Comparison of ENCODE assay signal across 8 cellular contexts in the genomic region with DNA sequence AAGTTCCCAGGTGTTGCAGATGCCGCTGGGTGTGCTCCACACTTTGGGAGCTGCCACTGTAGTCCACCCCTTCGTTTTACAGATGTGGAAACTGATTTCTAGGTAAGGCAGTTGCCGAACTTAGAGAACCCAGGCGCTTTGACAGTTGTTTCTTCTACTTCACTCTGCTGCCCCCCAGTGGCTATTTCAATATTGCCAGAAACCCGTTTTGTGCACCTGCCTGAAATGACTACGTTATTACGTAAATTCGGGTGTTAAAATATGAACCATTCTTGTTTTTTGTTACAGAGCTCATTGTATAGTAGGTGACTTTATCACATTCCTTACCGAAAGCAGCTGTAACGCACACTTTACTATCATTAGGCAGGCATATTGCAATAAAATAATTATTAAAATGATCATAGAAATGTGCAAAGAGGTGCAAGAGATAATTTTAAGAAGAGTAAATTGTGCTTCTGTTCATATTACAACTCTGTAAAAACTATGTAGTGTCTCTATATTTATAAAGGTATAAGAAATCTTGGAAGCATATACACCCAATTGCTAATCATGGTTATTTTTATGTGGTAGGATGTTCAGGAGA. TPM values are rescaled to one million over a fixed set of nuclear protein-coding genes. Genes with fewer than 3 reads are reported as not detected.
DNase-seq lines count a peak whose midpoint lies in the region; ATAC-seq and TF ChIP-seq lines count a peak whose summit lies in the region.

No MANE protein-coding gene starts in this region.

- DNase-seq in AG04449 (ENCODE audit: low read depth, low spot score) (peak; percentile 7), GM20000 (ENCODE audit: low spot score) (peak; percentile 76), NCI-H460 (ENCODE audit: extremely low read depth, low read depth) (peak; percentile 74), cerebellum (ENCODE audit: low spot score) (peak; percentile 71)
- DNase-seq in activated CD4-positive, alpha-beta T cell treated with anti-CD3 and anti-CD28 coated beads for 36 hours: peak; percentile 92
- DNase-seq in stimulated activated CD4-positive, alpha-beta T cell treated with anti-CD3 and anti-CD28 coated beads, TNF-alpha, amount 100 ng/mL, for 24 hours (ENCODE audit: low read depth in 3 of 3): peak; percentile 65 to 78 (median 78)

- H3K36me3 ChIP-seq in liver (ENCODE audit: control insufficient read depth in 4 of 4, insufficient read depth in 3 of 4, low read depth in 1 of 4, low read length in 3 of 4): no peaks in the 10 kb centered on the region

- intact Hi-C loops in activated CD4-positive, alpha-beta T cell treated with anti-CD3 and anti-CD28 coated beads for 36 hours (cut with DNase I, micrococcal nuclease): loop anchor here (1.0 to 5.0 kb wide), 3 partner anchors 51 to 1239 kb away; no protein-coding TSS in a partner anchor

- H3K27ac Mint-ChIP-seq in activated CD4-positive, alpha-beta T cell treated with anti-CD3 and anti-CD28 coated beads for 36 hours: no peak overlapping the region

- no peaks in the 10 kb centered on the region for H3K9me3 ChIP-seq in liver (ENCODE audit: control insufficient read depth in 4 of 4, low read length in 3 of 4)

- TF ChIP-seq POLR2A in GM18505 (IDR thresholded peaks at IDR 0.05; ENCODE audit: borderline replicate concordance, extremely low read depth, insufficient read depth, insufficient read length): no peak

- no peaks in the 10 kb centered on the region for H3K4me1 Mint-ChIP-seq in activated CD4-positive, alpha-beta T cell treated with anti-CD3 and anti-CD28 coated beads for 36 hours

- peak; percentile 66 for ATAC-seq in activated CD4-positive, alpha-beta T cell treated with anti-CD3 and anti-CD28 coated beads for 36 hours
- ATAC-seq in GM18505 (IDR thresholded peaks at IDR 0.05; ENCODE audit: unreplicated experiment): no peak

- H3K9ac ChIP-seq in liver (ENCODE audit: low read depth in 1 of 2, low read length in 2 of 2): no peak overlapping the region

- H3K4me3 ChIP-seq in AG04449 (ENCODE audit: low read depth, low read length) (no peak overlapping the region), liver (ENCODE audit: low read depth in 1 of 3, low read length in 3 of 3) (no peak overlapping the region)

- H3K4me1 ChIP-seq in liver (ENCODE audit: control insufficient read depth in 4 of 4, insufficient read depth in 4 of 4, low read length in 3 of 4): peaks cover 0 to 6% (median 0%) of the 10 kb centered on the region in 4 donors

- no peaks in the 10 kb centered on the region for H3K36me3 Mint-ChIP-seq in activated CD4-positive, alpha-beta T cell treated with anti-CD3 and anti-CD28 coated beads for 36 hours (ENCODE audit: low read depth)

- WGBS in liver: 3% methylated on average over 10 of the region's 10 CpGs

- no peaks in the 10 kb centered on the region for H3K9me3 Mint-ChIP-seq in activated CD4-positive, alpha-beta T cell treated with anti-CD3 and anti-CD28 coated beads for 36 hours (ENCODE audit: low read depth)

- TF ChIP-seq CTCF in AG04449 (IDR thresholded peaks at IDR 0.05; ENCODE audit: insufficient read depth, low read length, missing control alignments) (peak; percentile 53), GM20000 (IDR thresholded peaks at IDR 0.05; ENCODE audit: extremely low read depth, missing control alignments) (peak; percentile 76), liver (IDR thresholded peaks at IDR 0.05; ENCODE audit: low read depth, low read length, missing input control) (peak; percentile 83)

- no peaks in the 10 kb centered on the region for H3K27me3 ChIP-seq in liver (ENCODE audit: control insufficient read depth in 4 of 4, insufficient read depth in 4 of 4, low read length in 3 of 4)

- CTCF ChIA-PET in AG04449 (lab: Yijun Ruan, JAX): interaction anchor here (0.7 to 5.2 kb wide), 24 partner anchors 10 to 126 kb away, joined by 3 to 91 read pairs (median 6); no protein-coding TSS in a partner anchor
- CTCF ChIA-PET in activated CD4-positive, alpha-beta T cell treated with anti-CD3 and anti-CD28 coated beads for 36 hours (lab: Charles Lee): interaction anchor here (0.6 to 4.7 kb wide), 21 partner anchors 10 to 1728 kb away, joined by 3 to 40 read pairs (median 3); a partner anchor contains a TSS

- no peak overlapping the region for H3K4me3 Mint-ChIP-seq in activated CD4-positive, alpha-beta T cell treated with anti-CD3 and anti-CD28 coated beads for 36 hours

- H3K27me3 Mint-ChIP-seq in activated CD4-positive, alpha-beta T cell treated with anti-CD3 and anti-CD28 coated beads for 36 hours: no peaks in the 10 kb centered on the region

- TF ChIP-seq RAD21 in liver (IDR thresholded peaks at IDR 0.05): peak; percentile 83 to 87

- POLR2A ChIA-PET in AG04449 (lab: Yijun Ruan, JAX): no interaction called here
- POLR2A ChIA-PET in activated CD4-positive, alpha-beta T cell treated with anti-CD3 and anti-CD28 coated beads for 36 hours (lab: Charles Lee): interaction anchor here (0.7 kb wide), 1 partner anchor 996 kb away, joined by 3 read pairs; no protein-coding TSS in a partner anchor

- no peak overlapping the region for H3K27ac ChIP-seq in liver (ENCODE audit: low read depth in 1 of 2, low read length in 2 of 2)

TF ChIP-seq in liver, 16 proteins besides CTCF, POLR2A, EP300 and RAD21 (continues in another document):
- no peak for TF ChIP-seq NR2F2 (IDR thresholded peaks at IDR 0.05)
- TF ChIP-seq HNF4G (IDR thresholded peaks at IDR 0.05): no peak
- no peak for TF ChIP-seq TAF1 (conservative IDR thresholded peaks at IDR 0.05)
- TF ChIP-seq, protein P1, sequence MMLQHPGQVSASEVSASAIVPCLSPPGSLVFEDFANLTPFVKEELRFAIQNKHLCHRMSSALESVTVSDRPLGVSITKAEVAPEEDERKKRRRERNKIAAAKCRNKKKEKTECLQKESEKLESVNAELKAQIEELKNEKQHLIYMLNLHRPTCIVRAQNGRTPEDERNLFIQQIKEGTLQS (IDR thresholded peaks at IDR 0.05): no peak
- TF ChIP-seq, protein P2, sequence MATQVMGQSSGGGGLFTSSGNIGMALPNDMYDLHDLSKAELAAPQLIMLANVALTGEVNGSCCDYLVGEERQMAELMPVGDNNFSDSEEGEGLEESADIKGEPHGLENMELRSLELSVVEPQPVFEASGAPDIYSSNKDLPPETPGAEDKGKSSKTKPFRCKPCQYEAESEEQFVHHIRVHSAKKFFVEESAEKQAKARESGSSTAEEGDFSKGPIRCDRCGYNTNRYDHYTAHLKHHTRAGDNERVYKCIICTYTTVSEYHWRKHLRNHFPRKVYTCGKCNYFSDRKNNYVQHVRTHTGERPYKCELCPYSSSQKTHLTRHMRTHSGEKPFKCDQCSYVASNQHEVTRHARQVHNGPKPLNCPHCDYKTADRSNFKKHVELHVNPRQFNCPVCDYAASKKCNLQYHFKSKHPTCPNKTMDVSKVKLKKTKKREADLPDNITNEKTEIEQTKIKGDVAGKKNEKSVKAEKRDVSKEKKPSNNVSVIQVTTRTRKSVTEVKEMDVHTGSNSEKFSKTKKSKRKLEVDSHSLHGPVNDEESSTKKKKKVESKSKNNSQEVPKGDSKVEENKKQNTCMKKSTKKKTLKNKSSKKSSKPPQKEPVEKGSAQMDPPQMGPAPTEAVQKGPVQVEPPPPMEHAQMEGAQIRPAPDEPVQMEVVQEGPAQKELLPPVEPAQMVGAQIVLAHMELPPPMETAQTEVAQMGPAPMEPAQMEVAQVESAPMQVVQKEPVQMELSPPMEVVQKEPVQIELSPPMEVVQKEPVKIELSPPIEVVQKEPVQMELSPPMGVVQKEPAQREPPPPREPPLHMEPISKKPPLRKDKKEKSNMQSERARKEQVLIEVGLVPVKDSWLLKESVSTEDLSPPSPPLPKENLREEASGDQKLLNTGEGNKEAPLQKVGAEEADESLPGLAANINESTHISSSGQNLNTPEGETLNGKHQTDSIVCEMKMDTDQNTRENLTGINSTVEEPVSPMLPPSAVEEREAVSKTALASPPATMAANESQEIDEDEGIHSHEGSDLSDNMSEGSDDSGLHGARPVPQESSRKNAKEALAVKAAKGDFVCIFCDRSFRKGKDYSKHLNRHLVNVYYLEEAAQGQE (IDR thresholded peaks at IDR 0.05): no peak
- TF ChIP-seq RXRA (IDR thresholded peaks at IDR 0.05): no peak
- no peak for TF ChIP-seq HNF4A (conservative IDR thresholded peaks at IDR 0.05)
- TF ChIP-seq GABPA (IDR thresholded peaks at IDR 0.05 in 1 of 2, conservative IDR thresholded peaks at IDR 0.05 in 1 of 2): no peak
- TF ChIP-seq, protein P3, sequence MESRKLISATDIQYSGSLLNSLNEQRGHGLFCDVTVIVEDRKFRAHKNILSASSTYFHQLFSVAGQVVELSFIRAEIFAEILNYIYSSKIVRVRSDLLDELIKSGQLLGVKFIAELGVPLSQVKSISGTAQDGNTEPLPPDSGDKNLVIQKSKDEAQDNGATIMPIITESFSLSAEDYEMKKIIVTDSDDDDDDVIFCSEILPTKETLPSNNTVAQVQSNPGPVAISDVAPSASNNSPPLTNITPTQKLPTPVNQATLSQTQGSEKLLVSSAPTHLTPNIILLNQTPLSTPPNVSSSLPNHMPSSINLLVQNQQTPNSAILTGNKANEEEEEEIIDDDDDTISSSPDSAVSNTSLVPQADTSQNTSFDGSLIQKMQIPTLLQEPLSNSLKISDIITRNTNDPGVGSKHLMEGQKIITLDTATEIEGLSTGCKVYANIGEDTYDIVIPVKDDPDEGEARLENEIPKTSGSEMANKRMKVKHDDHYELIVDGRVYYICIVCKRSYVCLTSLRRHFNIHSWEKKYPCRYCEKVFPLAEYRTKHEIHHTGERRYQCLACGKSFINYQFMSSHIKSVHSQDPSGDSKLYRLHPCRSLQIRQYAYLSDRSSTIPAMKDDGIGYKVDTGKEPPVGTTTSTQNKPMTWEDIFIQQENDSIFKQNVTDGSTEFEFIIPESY (IDR thresholded peaks at IDR 0.05): no peak
- TF ChIP-seq FOXA2 (IDR thresholded peaks at IDR 0.05): no peak
- TF ChIP-seq JUND (IDR thresholded peaks at IDR 0.05): no peak
- TF ChIP-seq EGR1 (IDR thresholded peaks at IDR 0.05; ENCODE audit: low read depth in 2 of 2): no peak
- TF ChIP-seq, protein P4, sequence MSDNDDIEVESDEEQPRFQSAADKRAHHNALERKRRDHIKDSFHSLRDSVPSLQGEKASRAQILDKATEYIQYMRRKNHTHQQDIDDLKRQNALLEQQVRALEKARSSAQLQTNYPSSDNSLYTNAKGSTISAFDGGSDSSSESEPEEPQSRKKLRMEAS (IDR thresholded peaks at IDR 0.05): no peak
- TF ChIP-seq YY1 (IDR thresholded peaks at IDR 0.05): no peak
- no peak for TF ChIP-seq SP1 (IDR thresholded peaks at IDR 0.05)

RNA-seq across cellular contexts. Expression of a gene that starts 44.9 kb away (rescaled TPM):
- total RNA-seq in NCI-H460 (2014; rRNA removed; shearing (Covaris generic)): not detected in 2 replicates
- polyA plus RNA-seq in NCI-H460 (2014; cell fraction: nucleus; rRNA removed): not detected in 2 replicates
- under 1 TPM in 1 of 2 experiments, not detected in 1; 0.07 TPM for total RNA-seq in activated CD4-positive, alpha-beta T cell treated with anti-CD3 and anti-CD28 coated beads for 36 hours
- 0.36 TPM for total RNA-seq in cerebellum
- total RNA-seq in liver: under 1 TPM; 0.05 to 0.17 TPM
- under 1 TPM; 0.10 TPM for polyA plus RNA-seq in liver

RNA-seq across cellular contexts. Expression of a gene that starts 56.2 kb away (rescaled TPM):
- not detected in 2 replicates for total RNA-seq in NCI-H460 (2014; rRNA removed; shearing (Covaris generic))
- not detected in 2 replicates for polyA plus RNA-seq in NCI-H460 (2014; cell fraction: nucleus; rRNA removed)
- under 1 TPM; 0.11 to 0.14 TPM for total RNA-seq in activated CD4-positive, alpha-beta T cell treated with anti-CD3 and anti-CD28 coated beads for 36 hours
- total RNA-seq in cerebellum: 1.8 TPM
- 10 to 100 TPM in 1 of 2 donors, 1 to 10 TPM in 1; 5.2 to 27.3 TPM for total RNA-seq in liver
- polyA plus RNA-seq in liver: 1 to 10 TPM; 2.6 to 5.7 TPM

Comparison
In these comparisons a context has a peak if more than half of its experiments do, and no peak if none do; other contexts are left out.
1. DNase-seq: peak in every context shown above with its lines; median percentile 92 in activated CD4-positive, alpha-beta T cell treated with anti-CD3 and anti-CD28 coated beads for 36 hours; 78 in stimulated activated CD4-positive, alpha-beta T cell treated with anti-CD3 and anti-CD28 coated beads, TNF-alpha, amount 100 ng/mL, for 24 hours; 76 in GM20000; 74 in NCI-H460; 71 in cerebellum; 7 in AG04449.